ENCODE assay signal across 23 cellular contexts in genomic region chr11:68680541-68681231, GRCh38. TPM values are rescaled to one million over a fixed set of nuclear protein-coding genes. Genes with fewer than 3 reads are reported as not detected.
DNase-seq lines count a peak whose midpoint lies in the region; TF ChIP-seq lines count a peak whose summit lies in the region.
"Had no signal": no experiment of that assay in that cellular context is flagged by ENCODE, and none has a peak within 500 bp of the region (broad histone marks: within the 10 kb centered on the region; RNA-seq: fewer than 3 reads in every experiment).

No MANE protein-coding gene starts in this region.

- no peak overlapping the region for H3K27ac Mint-ChIP-seq in glutamatergic neuron (ENCODE audit: unreplicated experiment)
- H3K27ac Mint-ChIP-seq: B cell; CD8-positive, alpha-beta T cell; HFFc6 had no signal

- no peaks in the 10 kb centered on the region for H3K36me3 Mint-ChIP-seq in glutamatergic neuron (ENCODE audit: unreplicated experiment)
- H3K36me3 Mint-ChIP-seq: CD8-positive, alpha-beta T cell had no signal

- TF ChIP-seq CTCF in glutamatergic neuron (IDR thresholded peaks at IDR 0.05; ENCODE audit: partially characterized antibody, unreplicated experiment) = no peak

- H3K27me3 Mint-ChIP-seq in glutamatergic neuron (ENCODE audit: unreplicated experiment) = peaks cover 4% of the 10 kb centered on the region

- H3K27me3 ChIP-seq in H7 (ENCODE audit: control insufficient read depth, insufficient read depth, low read length) = peaks cover 22% of the 10 kb centered on the region

- intact Hi-C loops in posterior vena cava (cut with DNase I) = no loop called here

- peaks cover 13% of the 10 kb centered on the region for H3K4me1 Mint-ChIP-seq in glutamatergic neuron (ENCODE audit: low read depth, unreplicated experiment)
- H3K4me1 Mint-ChIP-seq: B cell had no signal

- H3K36me3 ChIP-seq in H7 (replicated peaks; ENCODE audit: control insufficient read depth, insufficient read depth, low read length) = peaks cover 2% of the 10 kb centered on the region
- H3K36me3 ChIP-seq: HAP-1 had no signal

- H3K4me3 ChIP-seq in H7 (ENCODE audit: insufficient read depth, low read depth, low read length) = no peak overlapping the region
- H3K4me3 ChIP-seq: HAP-1, K562 had no signal

- H3K4me3 Mint-ChIP-seq in glutamatergic neuron (ENCODE audit: unreplicated experiment) = no peak overlapping the region
- H3K4me3 Mint-ChIP-seq: B cell; CD8-positive, alpha-beta T cell; HFFc6 had no signal

- DNase-seq in D341Med (ENCODE audit: low spot score) = peak; percentile 9
- DNase-seq in H7 = peak; percentile 23
- peak; percentile 9 for DNase-seq in glutamatergic neuron
- DNase-seq in posterior vena cava (ENCODE audit: low spot score) = peak; percentile 52
- DNase-seq in NCI-H1930 (lab: John Stamatoyannopoulos, UW) = no peak
- DNase-seq in NCI-H226 = no peak
- DNase-seq in NCI-H2196 (lab: John Stamatoyannopoulos, UW; ENCODE audit: unreplicated experiment) = no peak
- DNase-seq: CD8-positive, alpha-beta T cell; HFFc6; Kasumi-1; NCI-H1092 treated with DMSO at 0.1 percent for 48 hours; NCI-H1436 treated with DMSO at 0.1 percent for 48 hours; NCI-H2029 treated with DMSO at 0.1 percent for 48 hours; NCI-H2227 treated with DMSO at 0.1 percent for 48 hours; NCI-H510A; NCI-H69; SHP77 had no signal

- peaks cover 4% of the 10 kb centered on the region for H3K9me3 Mint-ChIP-seq in glutamatergic neuron (ENCODE audit: unreplicated experiment)
- H3K9me3 Mint-ChIP-seq: CD8-positive, alpha-beta T cell; HFFc6 had no signal

RNA-seq across cellular contexts. Expression of gene GAL, which starts 3.7 kb away (rescaled TPM):
- total RNA-seq in H7 (2014; rRNA removed; shearing (Covaris generic)) = 192 and 226 TPM in 2 replicates
- total RNA-seq in glutamatergic neuron (ENCODE audit: unreplicated experiment) (37.6 TPM), posterior vena cava (under 1 TPM in 1 of 2 donors, not detected in 1; 0.52 TPM)
- total RNA-seq: B cell; CD8-positive, alpha-beta T cell; HepG2; HT1080; M059J had no signal

Comparison
In these comparisons a context has a peak if more than half of its experiments do, and no peak if none do; other contexts are left out.
1. DNase-seq: peak in D341Med (single experiment), H7 (single experiment), glutamatergic neuron (single experiment) and posterior vena cava (single experiment); none in NCI-H1930 (0 of 2), NCI-H226 (single experiment) and NCI-H2196 (single experiment).
2. RNA of gene GAL, which starts 3.7 kb away (total RNA-seq): 192 to 226 TPM in H7 and 37.6 TPM in glutamatergic neuron (single experiment); 0.52 TPM in posterior vena cava; every median in the first group is over 10 times any median in the second.